In the genomic region with DNA sequence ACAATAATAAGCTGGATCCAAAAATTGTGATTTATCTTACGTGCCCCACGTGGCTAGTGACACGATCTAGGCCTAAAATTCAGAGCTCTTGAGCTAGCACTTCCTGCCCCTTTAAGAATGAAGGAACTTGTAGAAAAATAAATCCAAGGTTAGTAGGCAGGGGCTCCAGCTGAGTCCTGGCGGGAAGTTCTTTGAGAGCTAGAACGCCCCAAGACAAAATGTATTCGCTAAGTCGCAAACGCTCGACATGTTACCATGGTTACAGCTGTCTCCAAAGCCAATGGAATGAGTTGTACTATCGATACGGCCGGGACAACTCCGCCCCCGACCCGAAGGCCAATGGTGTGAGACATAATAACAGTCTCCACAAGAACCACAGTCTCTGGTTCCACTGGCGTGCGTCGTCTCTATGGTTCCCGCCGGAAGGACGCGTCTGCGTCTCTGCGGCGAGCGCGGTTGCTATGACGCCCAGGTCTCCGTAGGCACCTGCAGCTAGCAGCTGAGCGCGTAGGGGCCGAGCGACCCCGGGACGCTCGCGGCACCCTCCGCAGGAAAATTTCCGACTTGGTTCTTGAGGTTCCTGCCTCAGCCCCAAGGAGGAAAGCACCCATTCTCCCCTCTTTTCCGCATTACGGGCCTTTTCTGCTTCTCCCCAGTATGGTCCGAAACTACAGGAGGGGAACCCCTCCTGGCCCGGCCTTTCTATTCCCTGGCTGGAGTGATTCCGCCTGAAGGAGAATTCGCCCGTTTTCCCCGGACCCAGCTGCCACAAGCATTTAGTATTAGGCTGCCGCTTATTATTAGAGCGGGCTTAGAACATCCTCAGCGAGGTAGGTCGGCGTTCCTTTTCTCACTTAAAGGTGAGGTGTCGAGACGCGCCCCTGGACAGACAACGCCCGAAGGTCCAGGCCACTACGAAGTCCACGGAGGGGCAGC, we compare ENCODE assay signal across 1 cellular context.
TF ChIP-seq lines count a peak whose summit lies in the region.

A gene (plus strand): TSS at position 459 of the 936 bp plus-strand sequence. CDS start 17,266 bp downstream, outside the sequence.

TF ChIP-seq in GM12878, 131 proteins besides CTCF, POLR2A, EP300 and RAD21 (continued from another document and continues in another):
- TF ChIP-seq, protein P1, sequence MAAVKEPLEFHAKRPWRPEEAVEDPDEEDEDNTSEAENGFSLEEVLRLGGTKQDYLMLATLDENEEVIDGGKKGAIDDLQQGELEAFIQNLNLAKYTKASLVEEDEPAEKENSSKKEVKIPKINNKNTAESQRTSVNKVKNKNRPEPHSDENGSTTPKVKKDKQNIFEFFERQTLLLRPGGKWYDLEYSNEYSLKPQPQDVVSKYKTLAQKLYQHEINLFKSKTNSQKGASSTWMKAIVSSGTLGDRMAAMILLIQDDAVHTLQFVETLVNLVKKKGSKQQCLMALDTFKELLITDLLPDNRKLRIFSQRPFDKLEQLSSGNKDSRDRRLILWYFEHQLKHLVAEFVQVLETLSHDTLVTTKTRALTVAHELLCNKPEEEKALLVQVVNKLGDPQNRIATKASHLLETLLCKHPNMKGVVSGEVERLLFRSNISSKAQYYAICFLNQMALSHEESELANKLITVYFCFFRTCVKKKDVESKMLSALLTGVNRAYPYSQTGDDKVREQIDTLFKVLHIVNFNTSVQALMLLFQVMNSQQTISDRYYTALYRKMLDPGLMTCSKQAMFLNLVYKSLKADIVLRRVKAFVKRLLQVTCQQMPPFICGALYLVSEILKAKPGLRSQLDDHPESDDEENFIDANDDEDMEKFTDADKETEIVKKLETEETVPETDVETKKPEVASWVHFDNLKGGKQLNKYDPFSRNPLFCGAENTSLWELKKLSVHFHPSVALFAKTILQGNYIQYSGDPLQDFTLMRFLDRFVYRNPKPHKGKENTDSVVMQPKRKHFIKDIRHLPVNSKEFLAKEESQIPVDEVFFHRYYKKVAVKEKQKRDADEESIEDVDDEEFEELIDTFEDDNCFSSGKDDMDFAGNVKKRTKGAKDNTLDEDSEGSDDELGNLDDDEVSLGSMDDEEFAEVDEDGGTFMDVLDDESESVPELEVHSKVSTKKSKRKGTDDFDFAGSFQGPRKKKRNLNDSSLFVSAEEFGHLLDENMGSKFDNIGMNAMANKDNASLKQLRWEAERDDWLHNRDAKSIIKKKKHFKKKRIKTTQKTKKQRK (IDR thresholded peaks at IDR 0.05; ENCODE audit: low read depth, low read length), result no peak
- TF ChIP-seq, protein P2, sequence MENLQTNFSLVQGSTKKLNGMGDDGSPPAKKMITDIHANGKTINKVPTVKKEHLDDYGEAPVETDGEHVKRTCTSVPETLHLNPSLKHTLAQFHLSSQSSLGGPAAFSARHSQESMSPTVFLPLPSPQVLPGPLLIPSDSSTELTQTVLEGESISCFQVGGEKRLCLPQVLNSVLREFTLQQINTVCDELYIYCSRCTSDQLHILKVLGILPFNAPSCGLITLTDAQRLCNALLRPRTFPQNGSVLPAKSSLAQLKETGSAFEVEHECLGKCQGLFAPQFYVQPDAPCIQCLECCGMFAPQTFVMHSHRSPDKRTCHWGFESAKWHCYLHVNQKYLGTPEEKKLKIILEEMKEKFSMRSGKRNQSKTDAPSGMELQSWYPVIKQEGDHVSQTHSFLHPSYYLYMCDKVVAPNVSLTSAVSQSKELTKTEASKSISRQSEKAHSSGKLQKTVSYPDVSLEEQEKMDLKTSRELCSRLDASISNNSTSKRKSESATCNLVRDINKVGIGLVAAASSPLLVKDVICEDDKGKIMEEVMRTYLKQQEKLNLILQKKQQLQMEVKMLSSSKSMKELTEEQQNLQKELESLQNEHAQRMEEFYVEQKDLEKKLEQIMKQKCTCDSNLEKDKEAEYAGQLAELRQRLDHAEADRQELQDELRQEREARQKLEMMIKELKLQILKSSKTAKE (IDR thresholded peaks at IDR 0.05; ENCODE audit: low read depth, poor library complexity, severe bottlenecking), result no peak
- TF ChIP-seq ZNF24 (IDR thresholded peaks at IDR 0.05) (no peak), HDAC6 (IDR thresholded peaks at IDR 0.05; ENCODE audit: unreplicated experiment) (no peak), TCF12 (IDR thresholded peaks at IDR 0.05; ENCODE audit: low read depth, low read length) (peak; percentile 74; the same call in 1 of the 2 replicates), CHD1 (IDR thresholded peaks at IDR 0.05; ENCODE audit: low read depth, low read length) (no peak), PML (IDR thresholded peaks at IDR 0.05; ENCODE audit: low read length) (0 out of 2 replicates have a peak, but pooled peaks have one; percentile 42), SIN3A (IDR thresholded peaks at IDR 0.05; ENCODE audit: low read depth, low read length) (peak; percentile 96), RB1 (IDR thresholded peaks at IDR 0.05; ENCODE audit: borderline replicate concordance) (no peak), NBN (IDR thresholded peaks at IDR 0.05) (no peak), MTA2 (IDR thresholded peaks at IDR 0.05; ENCODE audit: low read depth) (no peak), NR2F1 (conservative IDR thresholded peaks at IDR 0.05) (no peak), FOXM1 (IDR thresholded peaks at IDR 0.05; ENCODE audit: low read depth, low read length) (no peak), MEF2A (IDR thresholded peaks at IDR 0.05; ENCODE audit: insufficient read depth, low read depth, low read length) (no peak)
- TF ChIP-seq, protein P3, sequence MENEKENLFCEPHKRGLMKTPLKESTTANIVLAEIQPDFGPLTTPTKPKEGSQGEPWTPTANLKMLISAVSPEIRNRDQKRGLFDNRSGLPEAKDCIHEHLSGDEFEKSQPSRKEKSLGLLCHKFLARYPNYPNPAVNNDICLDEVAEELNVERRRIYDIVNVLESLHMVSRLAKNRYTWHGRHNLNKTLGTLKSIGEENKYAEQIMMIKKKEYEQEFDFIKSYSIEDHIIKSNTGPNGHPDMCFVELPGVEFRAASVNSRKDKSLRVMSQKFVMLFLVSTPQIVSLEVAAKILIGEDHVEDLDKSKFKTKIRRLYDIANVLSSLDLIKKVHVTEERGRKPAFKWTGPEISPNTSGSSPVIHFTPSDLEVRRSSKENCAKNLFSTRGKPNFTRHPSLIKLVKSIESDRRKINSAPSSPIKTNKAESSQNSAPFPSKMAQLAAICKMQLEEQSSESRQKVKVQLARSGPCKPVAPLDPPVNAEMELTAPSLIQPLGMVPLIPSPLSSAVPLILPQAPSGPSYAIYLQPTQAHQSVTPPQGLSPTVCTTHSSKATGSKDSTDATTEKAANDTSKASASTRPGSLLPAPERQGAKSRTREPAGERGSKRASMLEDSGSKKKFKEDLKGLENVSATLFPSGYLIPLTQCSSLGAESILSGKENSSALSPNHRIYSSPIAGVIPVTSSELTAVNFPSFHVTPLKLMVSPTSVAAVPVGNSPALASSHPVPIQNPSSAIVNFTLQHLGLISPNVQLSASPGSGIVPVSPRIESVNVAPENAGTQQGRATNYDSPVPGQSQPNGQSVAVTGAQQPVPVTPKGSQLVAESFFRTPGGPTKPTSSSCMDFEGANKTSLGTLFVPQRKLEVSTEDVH (IDR thresholded peaks at IDR 0.05; ENCODE audit: low read depth, partially characterized antibody), result peak; percentile 34
- TF ChIP-seq, protein P4, sequence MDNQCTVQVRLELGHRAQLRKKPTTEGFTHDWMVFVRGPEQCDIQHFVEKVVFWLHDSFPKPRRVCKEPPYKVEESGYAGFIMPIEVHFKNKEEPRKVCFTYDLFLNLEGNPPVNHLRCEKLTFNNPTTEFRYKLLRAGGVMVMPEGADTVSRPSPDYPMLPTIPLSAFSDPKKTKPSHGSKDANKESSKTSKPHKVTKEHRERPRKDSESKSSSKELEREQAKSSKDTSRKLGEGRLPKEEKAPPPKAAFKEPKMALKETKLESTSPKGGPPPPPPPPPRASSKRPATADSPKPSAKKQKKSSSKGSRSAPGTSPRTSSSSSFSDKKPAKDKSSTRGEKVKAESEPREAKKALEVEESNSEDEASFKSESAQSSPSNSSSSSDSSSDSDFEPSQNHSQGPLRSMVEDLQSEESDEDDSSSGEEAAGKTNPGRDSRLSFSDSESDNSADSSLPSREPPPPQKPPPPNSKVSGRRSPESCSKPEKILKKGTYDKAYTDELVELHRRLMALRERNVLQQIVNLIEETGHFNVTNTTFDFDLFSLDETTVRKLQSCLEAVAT (IDR thresholded peaks at IDR 0.05), result 0 out of 2 replicates have a peak, but pooled peaks have one; percentile 46
- TF ChIP-seq, protein P5, sequence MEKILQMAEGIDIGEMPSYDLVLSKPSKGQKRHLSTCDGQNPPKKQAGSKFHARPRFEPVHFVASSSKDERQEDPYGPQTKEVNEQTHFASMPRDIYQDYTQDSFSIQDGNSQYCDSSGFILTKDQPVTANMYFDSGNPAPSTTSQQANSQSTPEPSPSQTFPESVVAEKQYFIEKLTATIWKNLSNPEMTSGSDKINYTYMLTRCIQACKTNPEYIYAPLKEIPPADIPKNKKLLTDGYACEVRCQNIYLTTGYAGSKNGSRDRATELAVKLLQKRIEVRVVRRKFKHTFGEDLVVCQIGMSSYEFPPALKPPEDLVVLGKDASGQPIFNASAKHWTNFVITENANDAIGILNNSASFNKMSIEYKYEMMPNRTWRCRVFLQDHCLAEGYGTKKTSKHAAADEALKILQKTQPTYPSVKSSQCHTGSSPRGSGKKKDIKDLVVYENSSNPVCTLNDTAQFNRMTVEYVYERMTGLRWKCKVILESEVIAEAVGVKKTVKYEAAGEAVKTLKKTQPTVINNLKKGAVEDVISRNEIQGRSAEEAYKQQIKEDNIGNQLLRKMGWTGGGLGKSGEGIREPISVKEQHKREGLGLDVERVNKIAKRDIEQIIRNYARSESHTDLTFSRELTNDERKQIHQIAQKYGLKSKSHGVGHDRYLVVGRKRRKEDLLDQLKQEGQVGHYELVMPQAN (conservative IDR thresholded peaks at IDR 0.05), result peak; percentile 76
- TF ChIP-seq, protein P6, sequence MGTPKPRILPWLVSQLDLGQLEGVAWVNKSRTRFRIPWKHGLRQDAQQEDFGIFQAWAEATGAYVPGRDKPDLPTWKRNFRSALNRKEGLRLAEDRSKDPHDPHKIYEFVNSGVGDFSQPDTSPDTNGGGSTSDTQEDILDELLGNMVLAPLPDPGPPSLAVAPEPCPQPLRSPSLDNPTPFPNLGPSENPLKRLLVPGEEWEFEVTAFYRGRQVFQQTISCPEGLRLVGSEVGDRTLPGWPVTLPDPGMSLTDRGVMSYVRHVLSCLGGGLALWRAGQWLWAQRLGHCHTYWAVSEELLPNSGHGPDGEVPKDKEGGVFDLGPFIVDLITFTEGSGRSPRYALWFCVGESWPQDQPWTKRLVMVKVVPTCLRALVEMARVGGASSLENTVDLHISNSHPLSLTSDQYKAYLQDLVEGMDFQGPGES (IDR thresholded peaks at IDR 0.05), result peak; percentile 69; the same call in 1 of the 2 replicates
- TF ChIP-seq, protein P7, sequence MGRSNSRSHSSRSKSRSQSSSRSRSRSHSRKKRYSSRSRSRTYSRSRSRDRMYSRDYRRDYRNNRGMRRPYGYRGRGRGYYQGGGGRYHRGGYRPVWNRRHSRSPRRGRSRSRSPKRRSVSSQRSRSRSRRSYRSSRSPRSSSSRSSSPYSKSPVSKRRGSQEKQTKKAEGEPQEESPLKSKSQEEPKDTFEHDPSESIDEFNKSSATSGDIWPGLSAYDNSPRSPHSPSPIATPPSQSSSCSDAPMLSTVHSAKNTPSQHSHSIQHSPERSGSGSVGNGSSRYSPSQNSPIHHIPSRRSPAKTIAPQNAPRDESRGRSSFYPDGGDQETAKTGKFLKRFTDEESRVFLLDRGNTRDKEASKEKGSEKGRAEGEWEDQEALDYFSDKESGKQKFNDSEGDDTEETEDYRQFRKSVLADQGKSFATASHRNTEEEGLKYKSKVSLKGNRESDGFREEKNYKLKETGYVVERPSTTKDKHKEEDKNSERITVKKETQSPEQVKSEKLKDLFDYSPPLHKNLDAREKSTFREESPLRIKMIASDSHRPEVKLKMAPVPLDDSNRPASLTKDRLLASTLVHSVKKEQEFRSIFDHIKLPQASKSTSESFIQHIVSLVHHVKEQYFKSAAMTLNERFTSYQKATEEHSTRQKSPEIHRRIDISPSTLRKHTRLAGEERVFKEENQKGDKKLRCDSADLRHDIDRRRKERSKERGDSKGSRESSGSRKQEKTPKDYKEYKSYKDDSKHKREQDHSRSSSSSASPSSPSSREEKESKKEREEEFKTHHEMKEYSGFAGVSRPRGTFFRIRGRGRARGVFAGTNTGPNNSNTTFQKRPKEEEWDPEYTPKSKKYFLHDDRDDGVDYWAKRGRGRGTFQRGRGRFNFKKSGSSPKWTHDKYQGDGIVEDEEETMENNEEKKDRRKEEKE (IDR thresholded peaks at IDR 0.05), result no peak
- TF ChIP-seq, protein P8, sequence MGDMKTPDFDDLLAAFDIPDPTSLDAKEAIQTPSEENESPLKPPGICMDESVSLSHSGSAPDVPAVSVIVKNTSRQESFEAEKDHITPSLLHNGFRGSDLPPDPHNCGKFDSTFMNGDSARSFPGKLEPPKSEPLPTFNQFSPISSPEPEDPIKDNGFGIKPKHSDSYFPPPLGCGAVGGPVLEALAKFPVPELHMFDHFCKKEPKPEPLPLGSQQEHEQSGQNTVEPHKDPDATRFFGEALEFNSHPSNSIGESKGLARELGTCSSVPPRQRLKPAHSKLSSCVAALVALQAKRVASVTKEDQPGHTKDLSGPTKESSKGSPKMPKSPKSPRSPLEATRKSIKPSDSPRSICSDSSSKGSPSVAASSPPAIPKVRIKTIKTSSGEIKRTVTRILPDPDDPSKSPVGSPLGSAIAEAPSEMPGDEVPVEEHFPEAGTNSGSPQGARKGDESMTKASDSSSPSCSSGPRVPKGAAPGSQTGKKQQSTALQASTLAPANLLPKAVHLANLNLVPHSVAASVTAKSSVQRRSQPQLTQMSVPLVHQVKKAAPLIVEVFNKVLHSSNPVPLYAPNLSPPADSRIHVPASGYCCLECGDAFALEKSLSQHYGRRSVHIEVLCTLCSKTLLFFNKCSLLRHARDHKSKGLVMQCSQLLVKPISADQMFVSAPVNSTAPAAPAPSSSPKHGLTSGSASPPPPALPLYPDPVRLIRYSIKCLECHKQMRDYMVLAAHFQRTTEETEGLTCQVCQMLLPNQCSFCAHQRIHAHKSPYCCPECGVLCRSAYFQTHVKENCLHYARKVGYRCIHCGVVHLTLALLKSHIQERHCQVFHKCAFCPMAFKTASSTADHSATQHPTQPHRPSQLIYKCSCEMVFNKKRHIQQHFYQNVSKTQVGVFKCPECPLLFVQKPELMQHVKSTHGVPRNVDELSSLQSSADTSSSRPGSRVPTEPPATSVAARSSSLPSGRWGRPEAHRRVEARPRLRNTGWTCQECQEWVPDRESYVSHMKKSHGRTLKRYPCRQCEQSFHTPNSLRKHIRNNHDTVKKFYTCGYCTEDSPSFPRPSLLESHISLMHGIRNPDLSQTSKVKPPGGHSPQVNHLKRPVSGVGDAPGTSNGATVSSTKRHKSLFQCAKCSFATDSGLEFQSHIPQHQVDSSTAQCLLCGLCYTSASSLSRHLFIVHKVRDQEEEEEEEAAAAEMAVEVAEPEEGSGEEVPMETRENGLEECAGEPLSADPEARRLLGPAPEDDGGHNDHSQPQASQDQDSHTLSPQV (IDR thresholded peaks at IDR 0.05), result no peak
- TF ChIP-seq, protein P9, sequence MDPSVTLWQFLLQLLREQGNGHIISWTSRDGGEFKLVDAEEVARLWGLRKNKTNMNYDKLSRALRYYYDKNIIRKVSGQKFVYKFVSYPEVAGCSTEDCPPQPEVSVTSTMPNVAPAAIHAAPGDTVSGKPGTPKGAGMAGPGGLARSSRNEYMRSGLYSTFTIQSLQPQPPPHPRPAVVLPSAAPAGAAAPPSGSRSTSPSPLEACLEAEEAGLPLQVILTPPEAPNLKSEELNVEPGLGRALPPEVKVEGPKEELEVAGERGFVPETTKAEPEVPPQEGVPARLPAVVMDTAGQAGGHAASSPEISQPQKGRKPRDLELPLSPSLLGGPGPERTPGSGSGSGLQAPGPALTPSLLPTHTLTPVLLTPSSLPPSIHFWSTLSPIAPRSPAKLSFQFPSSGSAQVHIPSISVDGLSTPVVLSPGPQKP (IDR thresholded peaks at IDR 0.05; ENCODE audit: low read depth, low read length), result peak; percentile 53; the same call in 1 of the 2 replicates
- TF ChIP-seq, protein P10, sequence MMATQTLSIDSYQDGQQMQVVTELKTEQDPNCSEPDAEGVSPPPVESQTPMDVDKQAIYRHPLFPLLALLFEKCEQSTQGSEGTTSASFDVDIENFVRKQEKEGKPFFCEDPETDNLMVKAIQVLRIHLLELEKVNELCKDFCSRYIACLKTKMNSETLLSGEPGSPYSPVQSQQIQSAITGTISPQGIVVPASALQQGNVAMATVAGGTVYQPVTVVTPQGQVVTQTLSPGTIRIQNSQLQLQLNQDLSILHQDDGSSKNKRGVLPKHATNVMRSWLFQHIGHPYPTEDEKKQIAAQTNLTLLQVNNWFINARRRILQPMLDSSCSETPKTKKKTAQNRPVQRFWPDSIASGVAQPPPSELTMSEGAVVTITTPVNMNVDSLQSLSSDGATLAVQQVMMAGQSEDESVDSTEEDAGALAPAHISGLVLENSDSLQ (IDR thresholded peaks at IDR 0.05), result peak; percentile 69
